In genomic region chr10:59808896-59809643, GRCh38 we compare ENCODE assay signal across 8 cellular contexts. TPM values are rescaled to one million over a fixed set of nuclear protein-coding genes. Genes with fewer than 3 reads are reported as not detected.
DNase-seq lines count a peak whose midpoint lies in the region; ATAC-seq, FAIRE-seq and TF ChIP-seq lines count a peak whose summit lies in the region.

No MANE protein-coding gene starts in this region.

- no peak for FAIRE-seq in pancreas (lab: Jason Lieb, UNC)

- peaks cover 96% of the 10 kb centered on the region for H3K36me3 Mint-ChIP-seq in activated T-cell treated with anti-CD3 and anti-CD28 coated beads, Interleukin-2, amount 50 U/mL, for 24 hours (ENCODE audit: low read depth)

- peak; percentile 78 for TF ChIP-seq CTCF in foreskin keratinocyte (conservative IDR thresholded peaks at IDR 0.05)
- TF ChIP-seq CTCF in pancreas (IDR thresholded peaks at IDR 0.05) = peak in 3 of 4 donors; percentile 49 to 60 (median 60)

- no peak overlapping the region for H3K27ac ChIP-seq in foreskin keratinocyte
- H3K27ac ChIP-seq in pancreas = no peak overlapping the region

- intact Hi-C loops in pancreas (cut with DNase I) = no loop called here

- no peaks in the 10 kb centered on the region for H3K4me1 Mint-ChIP-seq in activated T-cell treated with anti-CD3 and anti-CD28 coated beads, Interleukin-2, amount 50 U/mL, for 24 hours (ENCODE audit: low read depth)

- H3K27ac Mint-ChIP-seq in activated T-cell treated with anti-CD3 and anti-CD28 coated beads, Interleukin-2, amount 50 U/mL, for 24 hours = peak overlapping the region; percentile 0

- DNase-seq in D341Med (ENCODE audit: low spot score) (peak; percentile 88), NT2/D1 (ENCODE audit: low read depth, low spot score) (peak; percentile 23), foreskin keratinocyte (peak; percentile 22 to 56), pancreas (peak; percentile 47 to 84 (median 72)), ureter (ENCODE audit: low spot score) (peak; percentile 70)
- peak; percentile 81 for DNase-seq in activated T-cell treated with anti-CD3 and anti-CD28 coated beads, Interleukin-2, amount 50 U/mL, for 24 hours

- H3K27me3 ChIP-seq in NT2/D1 (ENCODE audit: insufficient read depth, insufficient read length) (no peaks in the 10 kb centered on the region), foreskin keratinocyte (no peaks in the 10 kb centered on the region), pancreas (no peaks in the 10 kb centered on the region)

- peaks cover 72% of the 10 kb centered on the region for H3K36me3 ChIP-seq in NT2/D1 (ENCODE audit: insufficient read depth, insufficient read length, low read length)
- H3K36me3 ChIP-seq in pancreas = peaks cover 5 to 70% (median 33%) of the 10 kb centered on the region in 3 donors

- peak; percentile 94 for ATAC-seq in GM19455 (IDR thresholded peaks at IDR 0.05; ENCODE audit: unreplicated experiment)
- ATAC-seq in HG03558 (IDR thresholded peaks at IDR 0.05; ENCODE audit: extremely low read depth, unreplicated experiment) = peak; percentile 83
- peak; percentile 95 for ATAC-seq in foreskin keratinocyte
- ATAC-seq in pancreas = peak; percentile 71 to 94 (median 90)

- H3K4me1 ChIP-seq in NT2/D1 (ENCODE audit: insufficient read depth, insufficient read length) (no peaks in the 10 kb centered on the region), foreskin keratinocyte (no peaks in the 10 kb centered on the region), pancreas (no peaks in the 10 kb centered on the region)

- no peak overlapping the region for H3K4me3 Mint-ChIP-seq in activated T-cell treated with anti-CD3 and anti-CD28 coated beads, Interleukin-2, amount 50 U/mL, for 24 hours

- 58 to 69% methylated on average over 5 of the region's 5 CpGs for WGBS in pancreas, 2 donors

- no peaks in the 10 kb centered on the region for H3K9me3 Mint-ChIP-seq in activated T-cell treated with anti-CD3 and anti-CD28 coated beads, Interleukin-2, amount 50 U/mL, for 24 hours

- H3K9ac ChIP-seq in NT2/D1 (ENCODE audit: insufficient read length, low read depth) = no peak overlapping the region

- no peaks in the 10 kb centered on the region for H3K9me3 ChIP-seq in NT2/D1 (ENCODE audit: insufficient read depth, low read length)
- H3K9me3 ChIP-seq in pancreas = no peaks in the 10 kb centered on the region

- no peaks in the 10 kb centered on the region for H3K27me3 Mint-ChIP-seq in activated T-cell treated with anti-CD3 and anti-CD28 coated beads, Interleukin-2, amount 50 U/mL, for 24 hours

- H3K4me3 ChIP-seq in NT2/D1 (ENCODE audit: insufficient read length, low read depth) (no peak overlapping the region), pancreas (no peak overlapping the region)

RNA-seq across cellular contexts. Expression of gene MRLN, which starts 55.8 kb away (rescaled TPM):
- total RNA-seq in foreskin keratinocyte (not detected in 2 replicates), pancreas (1 to 10 TPM in 4 of 6 donors, not detected in 2; 1.3 to 2.1 (median 1.4) TPM), ureter (not detected)
- polyA plus RNA-seq in foreskin keratinocyte (not detected in 2 replicates), pancreas (10 to 100 TPM; 13.3 to 30.5 TPM)

Comparison
In these comparisons a context has a peak if more than half of its experiments do, and no peak if none do; other contexts are left out.
1. DNase-seq: peak in every context shown above with its lines; median percentile 88 in D341Med; 81 in activated T-cell treated with anti-CD3 and anti-CD28 coated beads, Interleukin-2, amount 50 U/mL, for 24 hours; 72 in pancreas; 70 in ureter; 39 in foreskin keratinocyte; 23 in NT2/D1.